In the genomic region with DNA sequence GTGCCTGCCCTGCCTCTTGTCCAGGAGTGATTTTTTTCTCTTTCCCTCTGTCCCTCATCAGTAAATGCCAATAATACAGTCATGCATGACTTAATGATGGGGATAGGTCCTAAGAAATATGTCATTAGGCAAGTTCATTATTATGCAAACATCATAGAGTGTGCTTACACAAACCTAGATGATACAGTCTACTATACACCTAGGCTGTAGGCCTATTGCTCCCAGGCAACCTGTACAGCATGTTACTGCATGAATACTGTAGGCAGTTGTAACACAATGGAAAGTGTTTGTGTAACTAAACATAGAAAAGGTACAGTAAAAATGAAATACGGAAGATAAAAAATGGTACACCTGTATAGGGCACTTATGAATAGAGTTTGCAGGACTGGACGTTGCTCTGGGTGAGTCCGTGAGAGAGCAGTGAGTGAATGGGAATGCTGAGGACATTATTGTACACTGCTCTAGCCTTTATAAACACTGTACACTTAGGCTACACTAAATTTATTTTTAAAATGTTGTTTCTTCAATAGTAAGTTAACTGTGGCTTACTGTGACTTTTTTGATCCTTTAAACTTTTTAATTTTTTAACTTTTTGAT, we compare ENCODE assay signal across 23 cellular contexts. TPM values are rescaled to one million over a fixed set of nuclear protein-coding genes. Genes with fewer than 3 reads are reported as not detected.
"Had no signal": no experiment of that assay in that cellular context is flagged by ENCODE, and none has a peak within 500 bp of the region (broad histone marks: within the 10 kb centered on the region; RNA-seq: fewer than 3 reads in every experiment).

No MANE protein-coding gene starts in this region.

- H3K4me1 ChIP-seq: left ventricle myocardium inferior, parathyroid adenoma, psoas muscle, sigmoid colon, uterus had no signal

- H3K4me1 Mint-ChIP-seq: naive thymus-derived CD4-positive, alpha-beta T cell; nephron progenitor cell had no signal

- H3K9me3 ChIP-seq: colonic mucosa, psoas muscle, sigmoid colon, uterus had no signal

- H3K79me2 ChIP-seq: hepatocyte had no signal

- H3K27ac ChIP-seq: hepatocyte, left ventricle myocardium inferior, parathyroid adenoma, psoas muscle, sigmoid colon, skin epidermis, uterus had no signal

- H3K27ac Mint-ChIP-seq: naive thymus-derived CD4-positive, alpha-beta T cell; nephron progenitor cell had no signal

- H3K4me3 ChIP-seq: colonic mucosa, hepatocyte, left ventricle myocardium inferior, lung, psoas muscle, sigmoid colon, skin epidermis, uterus had no signal

- H3K4me2 ChIP-seq: hepatocyte had no signal

- DNase-seq: colonic mucosa; dermis blood vessel endothelial cell; erythroblast; foreskin melanocyte; head of caudate nucleus; left ventricle myocardium inferior; mesendoderm; naive thymus-derived CD4-positive, alpha-beta T cell; nephron progenitor cell; psoas muscle; sigmoid colon; stimulated activated CD4-positive, alpha-beta T cell treated with anti-CD3 and anti-CD28 coated beads, Interleukin-2, amount 100 ng/mL, for 24 hours; stimulated activated CD4-positive, alpha-beta T cell treated with anti-CD3 and anti-CD28 coated beads, Interleukin-4, amount 100 ng/mL, for 4 hours; stimulated activated naive CD4-positive, alpha-beta T cell; trophoblast cell; uterus had no signal

- H3K9ac ChIP-seq: parathyroid adenoma had no signal

- H3K27me3 ChIP-seq: colonic mucosa, hepatocyte, sigmoid colon, uterus had no signal

- H2AFZ ChIP-seq: hepatocyte, parathyroid adenoma had no signal

- H3K36me3 ChIP-seq: colonic mucosa, left ventricle myocardium inferior, sigmoid colon, uterus had no signal

- H3K4me3 Mint-ChIP-seq: naive thymus-derived CD4-positive, alpha-beta T cell; nephron progenitor cell had no signal

- H3K36me3 Mint-ChIP-seq: naive thymus-derived CD4-positive, alpha-beta T cell had no signal

- ATAC-seq: naive thymus-derived CD4-positive, alpha-beta T cell; psoas muscle had no signal

RNA-seq across cellular contexts. Expression of a gene that starts 22.1 kb away (rescaled TPM):
- total RNA-seq: cerebellum; colonic mucosa; dermis blood vessel endothelial cell; hepatocyte; left ventricle myocardium inferior; lung; naive thymus-derived CD4-positive, alpha-beta T cell; omental fat pad; psoas muscle; sigmoid colon; uterus had no signal
- polyA plus RNA-seq: hepatocyte; naive thymus-derived CD4-positive, alpha-beta T cell; psoas muscle; sigmoid colon; thymus had no signal

RNA-seq across cellular contexts. Expression of a gene that starts 34.5 kb away (rescaled TPM):
- polyA plus RNA-seq: naive thymus-derived CD4-positive, alpha-beta T cell had no signal
